Comparison of ENCODE assay signal across 8 cellular contexts in the genomic region with DNA sequence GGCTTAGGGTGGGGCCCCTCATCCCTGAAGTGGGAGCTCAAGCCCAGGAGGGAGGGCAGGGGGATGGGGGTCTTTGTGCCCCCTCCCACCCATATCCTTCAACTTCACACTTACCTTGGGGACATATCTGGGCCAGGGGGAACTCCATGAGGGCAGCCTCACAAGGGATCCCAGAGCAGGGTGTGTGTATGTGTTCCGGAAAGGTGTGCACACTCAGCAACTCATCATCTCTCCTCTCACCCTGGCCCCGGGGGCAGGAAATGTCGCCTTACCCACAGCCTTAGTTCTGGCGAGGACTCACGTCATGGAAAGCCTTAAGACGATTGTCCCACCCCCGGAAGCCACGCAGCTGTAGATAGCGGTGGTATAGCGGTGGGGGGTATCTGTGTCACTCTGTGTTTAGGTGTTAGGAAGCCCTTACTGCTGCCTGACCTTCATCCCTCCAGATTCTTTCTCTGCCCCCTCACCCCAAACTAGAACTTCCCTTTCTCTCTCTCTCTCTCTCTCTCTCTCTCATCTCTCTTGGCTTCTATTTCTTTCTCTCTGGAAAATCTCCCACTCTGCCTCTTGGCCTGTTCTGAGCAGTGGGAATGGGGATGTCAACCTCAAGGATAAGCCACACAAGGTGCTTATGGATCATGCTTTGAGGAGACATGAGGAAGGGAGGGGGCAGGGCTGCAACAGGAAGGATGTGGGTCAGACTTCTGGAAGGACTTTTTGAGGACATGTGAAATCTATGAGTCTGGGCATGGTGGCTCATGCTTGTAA. TPM values are rescaled to one million over a fixed set of nuclear protein-coding genes. Genes with fewer than 3 reads are reported as not detected.
A peak's percentile ranks its signal among the peaks of the same experiment; 100 is the strongest.
DNase-seq lines count a peak whose midpoint lies in the region; ATAC-seq and TF ChIP-seq lines count a peak whose summit lies in the region.

A gene (minus strand): TSS at position 288 of the 768 bp plus-strand sequence. CDS start 140 bp downstream, at position 148.

- H3K4me3 Mint-ChIP-seq in activated CD8-positive, alpha-beta T cell treated with anti-CD3 and anti-CD28 coated beads for 36 hours = peak within 1 kb of the TSS; percentile 94
- no peak within 1 kb of the TSS for H3K4me3 Mint-ChIP-seq in Calu3 (ENCODE audit: low read depth, unreplicated experiment)

- H3K9me3 ChIP-seq in esophagus (ENCODE audit: control insufficient read depth in 2 of 2, insufficient read depth in 1 of 2, low read depth in 1 of 2, low read length in 1 of 2) (no peaks in the 10 kb centered on the region), spleen (no peaks in the 10 kb centered on the region)

- H3K4me1 Mint-ChIP-seq in activated CD8-positive, alpha-beta T cell treated with anti-CD3 and anti-CD28 coated beads for 36 hours (ENCODE audit: low read depth) = peaks cover 51% of the 10 kb centered on the region
- H3K4me1 Mint-ChIP-seq in Calu3 (ENCODE audit: low read depth, unreplicated experiment) = peaks cover 16% of the 10 kb centered on the region

- peaks cover 59% of the 10 kb centered on the region for H3K36me3 Mint-ChIP-seq in activated CD8-positive, alpha-beta T cell treated with anti-CD3 and anti-CD28 coated beads for 36 hours (ENCODE audit: low read depth)
- peaks cover 7% of the 10 kb centered on the region for H3K36me3 Mint-ChIP-seq in Calu3 (ENCODE audit: insufficient read depth, unreplicated experiment)

- intact Hi-C loops in activated CD8-positive, alpha-beta T cell treated with anti-CD3 and anti-CD28 coated beads for 36 hours (cut with micrococcal nuclease) = loop anchor here (5.0 kb wide), 1 partner anchor 46 kb away; a partner anchor contains a TSS
- intact Hi-C loops in spleen (cut with DNase I; ENCODE audit: low total_unique reads) (no loop called here), Calu3 (cut with micrococcal nuclease; ENCODE audit: unreplicated experiment) (no loop called here)

- no peak for TF ChIP-seq CTCF in activated CD8-positive, alpha-beta T cell treated with anti-CD3 and anti-CD28 coated beads for 36 hours (IDR thresholded peaks at IDR 0.05)
- TF ChIP-seq CTCF in spleen (IDR thresholded peaks at IDR 0.05 in 8 of 11, conservative IDR thresholded peaks at IDR 0.05 in 3 of 11) = no peak
- TF ChIP-seq CTCF in Calu3 (IDR thresholded peaks at IDR 0.05; ENCODE audit: unreplicated experiment) = no peak

- no TSS peak for BruUV-seq in Calu3 (replicated peaks; lab: Mats Ljungman, UMichigan)

- peak; percentile 76 for ATAC-seq in GM19455 (IDR thresholded peaks at IDR 0.05; ENCODE audit: unreplicated experiment)
- ATAC-seq in activated CD8-positive, alpha-beta T cell treated with anti-CD3 and anti-CD28 coated beads for 36 hours = peak; percentile 87

- H3K4me3 ChIP-seq in esophagus (ENCODE audit: low read depth in 1 of 2, low read length in 2 of 2) = peak within 1 kb of the TSS in 1 of 2 donors; percentile 22
- peak within 1 kb of the TSS in 7 of 8 donors; percentile 5 to 71 (median 29) for H3K4me3 ChIP-seq in spleen

- 36 to 43% methylated on average over 10 of the region's 10 CpGs for WGBS in esophagus, 2 donors
- 6 to 17% (median 10%) methylated on average over 9 to 10 of the region's 10 CpGs for WGBS in spleen, 5 donors

- H3K4me1 ChIP-seq in esophagus (ENCODE audit: control insufficient read depth in 2 of 2, insufficient read depth in 2 of 2, low read length in 1 of 2) (peaks cover 3 to 14% of the 10 kb centered on the region in 2 donors), spleen (peaks cover 7 to 56% (median 48%) of the 10 kb centered on the region in 6 donors)

- H3K27me3 ChIP-seq in esophagus (ENCODE audit: control insufficient read depth in 1 of 2, insufficient read depth in 2 of 2, low read length in 2 of 2) (no peaks in the 10 kb centered on the region), spleen (replicated peaks in 1 of 7) (peaks cover 0 to 10% (median 0%) of the 10 kb centered on the region in 7 donors)

- CTCF ChIA-PET in activated CD8-positive, alpha-beta T cell treated with anti-CD3 and anti-CD28 coated beads for 36 hours (lab: Charles Lee) = interaction anchor here (1.0 to 12.8 kb wide), 4 partner anchors 17 to 91 kb away, joined by 4 to 121 read pairs (median 9); a partner anchor contains a TSS
- CTCF ChIA-PET in Calu3 (lab: Charles Lee) = no interaction called here

- H3K36me3 ChIP-seq in esophagus (ENCODE audit: control insufficient read depth in 2 of 2, insufficient read depth in 2 of 2, low read length in 1 of 2) (no peaks in the 10 kb centered on the region), spleen (peaks cover 0 to 8% (median 0%) of the 10 kb centered on the region in 6 donors)

- H3K27me3 Mint-ChIP-seq in activated CD8-positive, alpha-beta T cell treated with anti-CD3 and anti-CD28 coated beads for 36 hours = no peaks in the 10 kb centered on the region
- peaks cover 47% of the 10 kb centered on the region for H3K27me3 Mint-ChIP-seq in Calu3 (ENCODE audit: unreplicated experiment)

- POLR2A ChIA-PET in activated CD8-positive, alpha-beta T cell treated with anti-CD3 and anti-CD28 coated beads for 36 hours (lab: Charles Lee) = interaction anchor here (0.6 to 2.7 kb wide), 14 partner anchors 8 to 87 kb away, joined by 3 to 28 read pairs (median 4); a partner anchor contains a TSS

- peak within 1 kb of the TSS; percentile 34 to 83 for H3K27ac ChIP-seq in esophagus (ENCODE audit: low read depth in 2 of 2, low read length in 1 of 2)
- H3K27ac ChIP-seq in spleen = peak within 1 kb of the TSS; percentile 45 to 93 (median 86)

- peaks cover 6% of the 10 kb centered on the region for H3K9me3 Mint-ChIP-seq in activated CD8-positive, alpha-beta T cell treated with anti-CD3 and anti-CD28 coated beads for 36 hours
- no peaks in the 10 kb centered on the region for H3K9me3 Mint-ChIP-seq in Calu3 (ENCODE audit: low read depth, unreplicated experiment)

- TF ChIP-seq POLR2A in spleen (IDR thresholded peaks at IDR 0.05) = peak in 2 of 3 donors; percentile 37 to 59

- DNase-seq in M059J (ENCODE audit: low read depth) (peak; percentile 87), spleen (peak; percentile 92), Calu3 (no peak), hepatic stellate cell (ENCODE audit: low spot score) (no peak), kidney tubule cell (ENCODE audit: low spot score) (no peak)
- DNase-seq in activated CD8-positive, alpha-beta T cell treated with anti-CD3 and anti-CD28 coated beads for 36 hours = peak; percentile 99

- H3K27ac Mint-ChIP-seq in activated CD8-positive, alpha-beta T cell treated with anti-CD3 and anti-CD28 coated beads for 36 hours = peak within 1 kb of the TSS; percentile 99
- H3K27ac Mint-ChIP-seq in Calu3 (ENCODE audit: unreplicated experiment) = no peak within 1 kb of the TSS

RNA-seq across cellular contexts. Expression of the gene that starts here (rescaled TPM):
- total RNA-seq in M059J (2014; rRNA removed; shearing (Covaris generic)) = 0.71 TPM in 1 of 2 replicates, not detected in the other
- total RNA-seq in activated CD8-positive, alpha-beta T cell treated with anti-CD3 and anti-CD28 coated beads for 36 hours = 100 to 1,000 TPM; 297 to 315 TPM
- polyA plus RNA-seq in esophagus (under 1 TPM; 0.90 to 1.00 TPM), spleen (1 to 10 TPM; 3.6 to 5.6 (median 5.2) TPM)
- total RNA-seq in spleen (10 to 100 TPM; 10.4 to 22.1 (median 15.1) TPM), Calu3 (2022) (2.9 and 3.1 TPM in 2 replicates)

Comparison
In these comparisons a context has a peak if more than half of its experiments do, and no peak if none do; other contexts are left out.
1. RNA of the gene that starts here (total RNA-seq): 297 to 315 TPM in activated CD8-positive, alpha-beta T cell treated with anti-CD3 and anti-CD28 coated beads for 36 hours; 10.4 to 22.1 TPM in spleen, 2.9 to 3.1 TPM in Calu3 and 0.71 TPM in M059J; every median in the first group is over 10 times any median in the second.
2. Peak in DNase-seq in M059J; RNA of the gene not detected or under 1 TPM.
3. DNase-seq: peak in activated CD8-positive, alpha-beta T cell treated with anti-CD3 and anti-CD28 coated beads for 36 hours (single experiment) and spleen (single experiment); none in Calu3 (single experiment), hepatic stellate cell (single experiment) and kidney tubule cell (single experiment).